In genomic region chr11:120756931-120757330, GRCh38 we compare ENCODE assay signal across 1 cellular context.
TF ChIP-seq lines count a peak whose summit lies in the region.

No MANE protein-coding gene starts in this region.

TF ChIP-seq in HCT116, 20 proteins besides CTCF, POLR2A, EP300 and RAD21 (continued from another document):
- TF ChIP-seq REST (IDR thresholded peaks at IDR 0.05; ENCODE audit: low read depth) (no peak), FOSL1 (IDR thresholded peaks at IDR 0.05; ENCODE audit: low read depth) (no peak), SP1 (IDR thresholded peaks at IDR 0.05; ENCODE audit: low read depth) (no peak), CBX3 (IDR thresholded peaks at IDR 0.05; ENCODE audit: low read depth) (no peak), ELF1 (IDR thresholded peaks at IDR 0.05; ENCODE audit: borderline replicate concordance, low read depth) (no peak), ZFX (IDR thresholded peaks at IDR 0.05) (no peak)
